In genomic region chr10:125155101-125155500, GRCh38 we compare ENCODE assay signal across 11 cellular contexts. TPM values are rescaled to one million over a fixed set of nuclear protein-coding genes. Genes with fewer than 3 reads are reported as not detected.
A peak's percentile ranks its signal among the peaks of the same experiment; 100 is the strongest.
DNase-seq lines count a peak whose midpoint lies in the region; ATAC-seq and TF ChIP-seq lines count a peak whose summit lies in the region.
"Had no signal": no experiment of that assay in that cellular context is flagged by ENCODE, and none has a peak within 500 bp of the region (broad histone marks: within the 10 kb centered on the region; RNA-seq: fewer than 3 reads in every experiment).

No MANE protein-coding gene starts in this region.

- 65% methylated on average over 8 of the region's 8 CpGs for WGBS in suprapubic skin

- H3K9ac ChIP-seq in HUES48 (ENCODE audit: low read depth, low read length): peak overlapping the region; percentile 68

- peak overlapping the region; percentile 80 for H3K4me3 ChIP-seq in HUES48 (ENCODE audit: low read depth, low read length)
- no peak overlapping the region for H3K4me3 ChIP-seq in suprapubic skin
- H3K4me3 ChIP-seq: GM12878 had no signal

- peak overlapping the region; percentile 92 for H3K27ac ChIP-seq in HUES48 (ENCODE audit: low read depth, low read length)
- H3K27ac ChIP-seq in suprapubic skin: peak overlapping the region; percentile 52

- H3K27me3 ChIP-seq in HUES48 (ENCODE audit: control insufficient read depth, insufficient read depth, low read length) (no peaks in the 10 kb centered on the region), suprapubic skin (no peaks in the 10 kb centered on the region)

- H3K9me3 ChIP-seq in HUES48 (ENCODE audit: control insufficient read depth, insufficient read depth, low read length) (no peaks in the 10 kb centered on the region), suprapubic skin (no peaks in the 10 kb centered on the region)

- peak; percentile 79 for DNase-seq in dermis blood vessel endothelial cell
- peak; percentile 62 to 69 for DNase-seq in lung microvascular endothelial cell (ENCODE audit: low read depth in 2 of 2)
- DNase-seq in suprapubic skin (ENCODE audit: low spot score in 2 of 2): no peak
- DNase-seq in effector CD4-positive, alpha-beta T cell: no peak
- no peak for DNase-seq in NCI-H2196 (lab: John Stamatoyannopoulos, UW; ENCODE audit: unreplicated experiment)
- DNase-seq: activated naive CD8-positive, alpha-beta T cell treated with anti-CD3 and anti-CD28 coated beads for 36 hours; NCI-H1436 had no signal

- no peak for TF ChIP-seq EP300 in suprapubic skin (IDR thresholded peaks at IDR 0.05)

- H3K36me3 ChIP-seq in HUES48 (ENCODE audit: control insufficient read depth, insufficient read depth, low read length): peaks cover 11% of the 10 kb centered on the region
- H3K36me3 ChIP-seq in suprapubic skin: peaks cover 3% of the 10 kb centered on the region

- TF ChIP-seq POLR2A in suprapubic skin (IDR thresholded peaks at IDR 0.05): no peak

- ATAC-seq in GM19397 (IDR thresholded peaks at IDR 0.05; ENCODE audit: unreplicated experiment) (no peak), HG03097 (IDR thresholded peaks at IDR 0.05; ENCODE audit: low FRiP score, unreplicated experiment) (no peak)
- ATAC-seq: GM12878 had no signal

- no peak for TF ChIP-seq CTCF in suprapubic skin (IDR thresholded peaks at IDR 0.05)

- peaks cover 63% of the 10 kb centered on the region for H3K4me1 ChIP-seq in HUES48 (ENCODE audit: control insufficient read depth, insufficient read depth, low read length)
- H3K4me1 ChIP-seq in suprapubic skin: peaks cover 72% of the 10 kb centered on the region

RNA-seq across cellular contexts. Expression of gene CTBP2, which starts 5.3 kb away (rescaled TPM):
- total RNA-seq in dermis blood vessel endothelial cell (112 and 148 TPM in 2 replicates), lung microvascular endothelial cell (60.6 and 79.6 TPM in 2 replicates), suprapubic skin (10 to 100 TPM; 19.7 to 45.7 (median 29.4) TPM)

Comparison
In these comparisons a context has a peak if more than half of its experiments do, and no peak if none do; other contexts are left out.
1. DNase-seq: peak in dermis blood vessel endothelial cell (single experiment) and lung microvascular endothelial cell (2 of 2); none in suprapubic skin (0 of 2), effector CD4-positive, alpha-beta T cell (single experiment) and NCI-H2196 (single experiment).